In the genomic region with DNA sequence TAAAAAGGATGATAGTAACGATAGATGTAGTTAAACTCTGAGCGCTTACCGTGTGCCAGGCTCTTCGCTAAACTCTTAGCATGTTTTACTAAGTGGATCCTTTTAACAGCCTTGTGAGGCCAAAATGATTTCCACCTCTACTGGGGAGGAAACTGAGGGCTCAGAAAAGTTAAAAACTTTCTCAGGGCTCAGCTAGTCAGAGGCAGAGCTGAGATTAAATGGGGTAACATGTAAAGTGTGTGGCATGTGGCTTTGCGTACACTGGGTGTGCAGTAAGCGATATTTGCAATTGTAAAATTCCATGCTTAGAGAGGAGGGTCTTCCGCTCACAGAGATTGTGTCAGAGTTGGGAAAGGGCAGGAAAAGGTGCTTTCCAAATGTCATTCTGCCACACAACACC, we compare ENCODE assay signal across 8 cellular contexts. TPM values are rescaled to one million over a fixed set of nuclear protein-coding genes. Genes with fewer than 3 reads are reported as not detected.
DNase-seq lines count a peak whose midpoint lies in the region; ATAC-seq, FAIRE-seq and TF ChIP-seq lines count a peak whose summit lies in the region.

No MANE protein-coding gene starts in this region.

- H3K9me3 ChIP-seq in right atrium auricular region (no peaks in the 10 kb centered on the region), K562 (replicated peaks; ENCODE audit: control insufficient read depth, insufficient read depth, low read depth, low read length) (no peaks in the 10 kb centered on the region), mesodermal cell (ENCODE audit: control insufficient read depth, low read length) (no peaks in the 10 kb centered on the region)

- H3K4me1 ChIP-seq in right atrium auricular region (peaks cover 0 to 55% of the 10 kb centered on the region in 2 donors), K562 (replicated peaks in 1 of 2; ENCODE audit: control insufficient read depth in 2 of 2, insufficient read depth in 2 of 2, low read length in 2 of 2) (peaks cover 20 to 50% of the 10 kb centered on the region in 2 experiments; a peak in 4 of 5 replicates), mesodermal cell (ENCODE audit: control insufficient read depth, insufficient read depth, low read length, poor library complexity, severe bottlenecking) (peaks cover 37% of the 10 kb centered on the region)

- intact Hi-C loops in left cardiac atrium (cut with DNase I) = no loop called here
- intact Hi-C loops in K562 (cut with micrococcal nuclease) = no loop called here

- H3K36me3 ChIP-seq in right atrium auricular region (peaks cover 23% of the 10 kb centered on the region), K562 (ENCODE audit: control insufficient read depth, insufficient read depth, low read length) (peaks cover 72% of the 10 kb centered on the region), mesodermal cell (ENCODE audit: control insufficient read depth, insufficient read depth, low read length) (peaks cover 57% of the 10 kb centered on the region)

- H3K9me1 ChIP-seq in K562 (ENCODE audit: control insufficient read depth, insufficient read depth, low read length) = peaks cover 6% of the 10 kb centered on the region

- in situ Hi-C loops in K562 (cut with MboI) = no loop called here

- H3K27ac ChIP-seq in right atrium auricular region (no peak overlapping the region), K562 (ENCODE audit: extremely low read depth, low read depth, low read length) (peak overlapping the region; percentile 100), mesodermal cell (ENCODE audit: low read depth, low read length, severe bottlenecking) (no peak overlapping the region)

- no peak for TF ChIP-seq RAD21 in K562 (CRISPR knock-in tag; conservative IDR thresholded peaks at IDR 0.05 in 1 of 2, IDR thresholded peaks at IDR 0.05 in 1 of 2)

- H3K27me3 ChIP-seq in right atrium auricular region (no peaks in the 10 kb centered on the region), K562 (ENCODE audit: control insufficient read depth in 2 of 2, insufficient read depth in 2 of 2, low read length in 2 of 2) (no peaks in the 10 kb centered on the region)

- POLR2A ChIA-PET in K562 (lab: Yijun Ruan, JAX) = interaction anchor here (0.7 to 3.5 kb wide), 8 partner anchors 8 to 249 kb away, joined by 3 to 21 read pairs (median 7); a partner anchor contains a TSS

- no peak for FAIRE-seq in K562 (lab: Jason Lieb, UNC)

- no peak overlapping the region for H2AFZ ChIP-seq in K562 (ENCODE audit: low read depth, low read length)

- CTCF ChIA-PET in K562 (lab: Yijun Ruan, JAX; ENCODE audit: low intra/inter-chr PET ratio) = no interaction called here

- no TSS peak for BruUV-seq in K562 (replicated peaks; lab: Mats Ljungman, UMichigan)

- 5% methylated on average over 7 of the region's 7 CpGs for WGBS in K562 (ENCODE audit: insufficient coverage, low coverage, missing lambda C conversion rate)
- 77 to 84% methylated on average over 7 of the region's 7 CpGs for WGBS in mesodermal cell (ENCODE audit: insufficient coverage in 2 of 2), 2 experiments

- no peak for TF ChIP-seq EP300 in K562 (IDR thresholded peaks at IDR 0.05; ENCODE audit: low read length)

- ATAC-seq in left cardiac atrium (no peak), K562 (no peak), GM18867 (IDR thresholded peaks at IDR 0.05; ENCODE audit: unreplicated experiment) (no peak)

- H3K79me2 ChIP-seq in K562 (ENCODE audit: control insufficient read depth, insufficient read depth, low read length) = peaks cover 67% of the 10 kb centered on the region

- no peak for DNase-seq in right atrium auricular region (ENCODE audit: low spot score)
- no peak for DNase-seq in left cardiac atrium
- no peak for DNase-seq in K562 (ENCODE audit: extremely low read depth in 1 of 4, low spot score in 3 of 4)
- DNase-seq in stimulated activated naive CD4-positive, alpha-beta T cell (lab: John Stamatoyannopoulos, UW) = no peak
- DNase-seq in NCI-H510A treated with DMSO at 0.1 percent for 48 hours (lab: John Stamatoyannopoulos, UW) = no peak
- no peak for DNase-seq in inferior parietal cortex (ENCODE audit: extremely low spot score)

- peak overlapping the region; percentile 98 to 99 for H3K9ac ChIP-seq in K562 (ENCODE audit: insufficient read depth in 1 of 2, low read depth in 2 of 2, low read length in 2 of 2)

- TF ChIP-seq CTCF in right atrium auricular region (IDR thresholded peaks at IDR 0.05) = no peak
- TF ChIP-seq CTCF in K562 (IDR thresholded peaks at IDR 0.05 in 2 of 3, conservative IDR thresholded peaks at IDR 0.05 in 1 of 3; ENCODE audit: insufficient read depth in 2 of 3, low read depth in 1 of 3, low read length in 3 of 3) = no peak

- no peak for TF ChIP-seq POLR2A in K562 (conservative IDR thresholded peaks at IDR 0.05)

- H3K4me3 ChIP-seq in right atrium auricular region (peak overlapping the region; percentile 63 to 88), K562 (peak overlapping the region; percentile 70), mesodermal cell (ENCODE audit: extremely low read depth, insufficient read depth, low read length, poor library complexity, severe bottlenecking) (peak overlapping the region; percentile 99)

- H3K4me2 ChIP-seq in K562 (ENCODE audit: insufficient read depth, low read length) = peak overlapping the region; percentile 99

- H4K20me1 ChIP-seq in K562 (replicated peaks; ENCODE audit: control insufficient read depth, insufficient read depth, low read length) = peaks cover 46% of the 10 kb centered on the region

RNA-seq across cellular contexts. Expression of a gene that starts 1.7 kb away (rescaled TPM):
- total RNA-seq in right atrium auricular region (10 to 100 TPM; 39.0 to 61.0 TPM), left cardiac atrium (10 to 100 TPM; 82.4 to 87.5 TPM), K562 (2014; rRNA removed) (279 and 332 TPM in 2 replicates), K562 (2014; rRNA removed; fragmentation: Illumina TruSeq; extraction: Trizol) (36.8 and 58.9 TPM in 2 replicates), K562 (2015; rRNA removed; fragmentation: Illumina TruSeq; extraction: Trizol) (157 and 162 TPM in 2 replicates), K562 (2021) (304 and 321 TPM in 2 replicates)
- total RNA-seq in K562 (2011; cell fraction: chromatin; rRNA removed; ENCODE audit: low replicate concordance) = 193 and 483 TPM in 2 replicates
- 266 and 305 TPM in 2 replicates for total RNA-seq in K562 (2011; cell fraction: nucleolus; rRNA removed)
- total RNA-seq in K562 (2011; cell fraction: nucleoplasm; rRNA removed) = 221 and 225 TPM in 2 replicates
- polyA plus RNA-seq in K562 (2011; rRNA removed) (144 and 156 TPM in 2 replicates), K562 (2014; fragmentation: Illumina TruSeq; extraction: Trizol) (169 and 224 TPM in 2 replicates), K562 (2014; fragmentation: Nextera tagmentation; extraction: Ambion mirVana) (1 to 10 TPM; 3.0 to 4.4 TPM), K562 (2014; rRNA removed) (277 and 331 TPM in 2 replicates)
- polyA plus RNA-seq in K562 (2011; cell fraction: cytosol; rRNA removed) = 175 and 315 TPM in 2 replicates
- polyA plus RNA-seq in K562 (2011; cell fraction: nucleus; rRNA removed) = 395 and 527 TPM in 2 replicates
- polyA plus RNA-seq in K562 (2012) = 223 and 263 TPM in 2 replicates
- 42.9 and 75.8 TPM in 2 replicates for polyA minus RNA-seq in K562 (2011; rRNA and poly(A)+ RNA removed)
- 113 and 128 TPM in 2 replicates for polyA minus RNA-seq in K562 (2011; cell fraction: cytosol; rRNA and poly(A)+ RNA removed)
- polyA minus RNA-seq in K562 (2011; cell fraction: nucleus; rRNA and poly(A)+ RNA removed) = 91.7 and 99.0 TPM in 2 replicates
- 145 TPM for polyA plus RNA-seq in mesodermal cell (2013, experiment 1 of 2)
- polyA plus RNA-seq in mesodermal cell (2013, experiment 2 of 2) = 128 TPM

RNA-seq across cellular contexts. Expression of a gene that starts 8.5 kb away (rescaled TPM):
- 10 to 100 TPM; 19.1 to 30.0 TPM for total RNA-seq in right atrium auricular region
- total RNA-seq in left cardiac atrium = 10 to 100 TPM; 17.4 to 19.4 TPM
- total RNA-seq in K562 (2011; cell fraction: chromatin; rRNA removed; ENCODE audit: low replicate concordance) = 5.5 and 16.0 TPM in 2 replicates
- 17.5 and 18.3 TPM in 2 replicates for total RNA-seq in K562 (2011; cell fraction: nucleolus; rRNA removed)
- total RNA-seq in K562 (2011; cell fraction: nucleoplasm; rRNA removed) = 8.7 and 12.1 TPM in 2 replicates
- 17.8 and 21.9 TPM in 2 replicates for total RNA-seq in K562 (2014; rRNA removed)
- 4.2 and 7.0 TPM in 2 replicates for total RNA-seq in K562 (2014; rRNA removed; fragmentation: Illumina TruSeq; extraction: Trizol)
- 12.2 and 14.3 TPM in 2 replicates for total RNA-seq in K562 (2015; rRNA removed; fragmentation: Illumina TruSeq; extraction: Trizol)
- 27.5 and 28.2 TPM in 2 replicates for total RNA-seq in K562 (2021)
- polyA plus RNA-seq in K562 (2011; rRNA removed) = 7.6 and 11.2 TPM in 2 replicates
- 11.0 and 22.8 TPM in 2 replicates for polyA plus RNA-seq in K562 (2011; cell fraction: cytosol; rRNA removed)
- 16.4 and 27.9 TPM in 2 replicates for polyA plus RNA-seq in K562 (2011; cell fraction: nucleus; rRNA removed)
- polyA plus RNA-seq in K562 (2012) = 22.8 and 23.5 TPM in 2 replicates
- polyA plus RNA-seq in K562 (2014; fragmentation: Illumina TruSeq; extraction: Trizol) = 19.1 and 21.9 TPM in 2 replicates
- under 1 TPM in 1 of 2 experiments, not detected in 1; 0.10 TPM for polyA plus RNA-seq in K562 (2014; fragmentation: Nextera tagmentation; extraction: Ambion mirVana)
- polyA plus RNA-seq in K562 (2014; rRNA removed) = 24.1 and 25.9 TPM in 2 replicates
- polyA minus RNA-seq in K562 (2011; rRNA and poly(A)+ RNA removed) = 1.8 and 1.9 TPM in 2 replicates
- 7.2 and 12.6 TPM in 2 replicates for polyA minus RNA-seq in K562 (2011; cell fraction: cytosol; rRNA and poly(A)+ RNA removed)
- polyA minus RNA-seq in K562 (2011; cell fraction: nucleus; rRNA and poly(A)+ RNA removed) = 5.3 and 6.4 TPM in 2 replicates
- polyA plus RNA-seq in mesodermal cell (2013, experiment 1 of 2) = 16.0 TPM
- 13.4 TPM for polyA plus RNA-seq in mesodermal cell (2013, experiment 2 of 2)

RNA-seq across cellular contexts. Expression of a gene that starts 13.1 kb away (rescaled TPM):
- total RNA-seq in right atrium auricular region = 1 to 10 TPM; 7.5 to 8.6 TPM
- 1 to 10 TPM; 8.4 to 8.6 TPM for total RNA-seq in left cardiac atrium
- 8.2 and 21.8 TPM in 2 replicates for total RNA-seq in K562 (2011; cell fraction: chromatin; rRNA removed; ENCODE audit: low replicate concordance)
- 20.3 and 21.3 TPM in 2 replicates for total RNA-seq in K562 (2011; cell fraction: nucleolus; rRNA removed)
- 16.7 and 16.8 TPM in 2 replicates for total RNA-seq in K562 (2011; cell fraction: nucleoplasm; rRNA removed)
- 18.6 and 26.4 TPM in 2 replicates for total RNA-seq in K562 (2014; rRNA removed)
- 7.3 and 8.5 TPM in 2 replicates for total RNA-seq in K562 (2014; rRNA removed; fragmentation: Illumina TruSeq; extraction: Trizol)
- 8.6 and 11.0 TPM in 2 replicates for total RNA-seq in K562 (2015; rRNA removed; fragmentation: Illumina TruSeq; extraction: Trizol)
- total RNA-seq in K562 (2021) = 35.7 and 39.4 TPM in 2 replicates
- 15.4 and 26.0 TPM in 2 replicates for polyA plus RNA-seq in K562 (2011; rRNA removed)
- 30.9 and 47.7 TPM in 2 replicates for polyA plus RNA-seq in K562 (2011; cell fraction: cytosol; rRNA removed)
- 24.0 and 27.6 TPM in 2 replicates for polyA plus RNA-seq in K562 (2011; cell fraction: nucleus; rRNA removed)
- 19.0 and 47.4 TPM in 2 replicates for polyA plus RNA-seq in K562 (2012)
- 15.7 and 23.2 TPM in 2 replicates for polyA plus RNA-seq in K562 (2014; fragmentation: Illumina TruSeq; extraction: Trizol)
- polyA plus RNA-seq in K562 (2014; fragmentation: Nextera tagmentation; extraction: Ambion mirVana) = 1 to 10 TPM; 2.4 to 5.8 TPM
- 23.2 and 24.0 TPM in 2 replicates for polyA plus RNA-seq in K562 (2014; rRNA removed)
- polyA minus RNA-seq in K562 (2011; rRNA and poly(A)+ RNA removed) = 11.6 and 13.6 TPM in 2 replicates
- polyA minus RNA-seq in K562 (2011; cell fraction: cytosol; rRNA and poly(A)+ RNA removed) = 15.3 and 31.1 TPM in 2 replicates
- polyA minus RNA-seq in K562 (2011; cell fraction: nucleus; rRNA and poly(A)+ RNA removed) = 4.4 and 6.6 TPM in 2 replicates
- polyA plus RNA-seq in mesodermal cell (2013, experiment 1 of 2) = 55.6 TPM
- polyA plus RNA-seq in mesodermal cell (2013, experiment 2 of 2) = 47.0 TPM

RNA-seq across cellular contexts. Expression of a gene that starts 15.8 kb away (rescaled TPM):
- total RNA-seq in right atrium auricular region (10 to 100 TPM; 15.3 to 26.2 TPM), left cardiac atrium (10 to 100 TPM; 17.7 to 27.7 TPM), K562 (2014; rRNA removed) (13.9 and 24.4 TPM in 2 replicates), K562 (2014; rRNA removed; fragmentation: Illumina TruSeq; extraction: Trizol) (5.2 and 5.7 TPM in 2 replicates), K562 (2015; rRNA removed; fragmentation: Illumina TruSeq; extraction: Trizol) (6.0 and 6.8 TPM in 2 replicates), K562 (2021) (38.0 and 47.4 TPM in 2 replicates)
- total RNA-seq in K562 (2011; cell fraction: chromatin; rRNA removed; ENCODE audit: low replicate concordance) = 26.2 and 41.7 TPM in 2 replicates
- 16.2 and 20.0 TPM in 2 replicates for total RNA-seq in K562 (2011; cell fraction: nucleolus; rRNA removed)
- total RNA-seq in K562 (2011; cell fraction: nucleoplasm; rRNA removed) = 33.4 and 56.4 TPM in 2 replicates
- polyA plus RNA-seq in K562 (2011; rRNA removed) (5.0 and 7.7 TPM in 2 replicates), K562 (2014; fragmentation: Illumina TruSeq; extraction: Trizol) (12.7 and 15.5 TPM in 2 replicates), K562 (2014; fragmentation: Nextera tagmentation; extraction: Ambion mirVana) (1 to 10 TPM; 2.3 to 3.9 TPM), K562 (2014; rRNA removed) (25.2 and 30.8 TPM in 2 replicates)
- polyA plus RNA-seq in K562 (2011; cell fraction: cytosol; rRNA removed) = 10.9 and 21.1 TPM in 2 replicates
- polyA plus RNA-seq in K562 (2011; cell fraction: nucleus; rRNA removed) = 39.9 and 68.6 TPM in 2 replicates
- polyA plus RNA-seq in K562 (2012) = 41.5 and 62.4 TPM in 2 replicates
- 4.4 and 4.6 TPM in 2 replicates for polyA minus RNA-seq in K562 (2011; rRNA and poly(A)+ RNA removed)
- polyA minus RNA-seq in K562 (2011; cell fraction: cytosol; rRNA and poly(A)+ RNA removed) = 12.2 and 16.3 TPM in 2 replicates
- 7.3 and 8.8 TPM in 2 replicates for polyA minus RNA-seq in K562 (2011; cell fraction: nucleus; rRNA and poly(A)+ RNA removed)
- 37.5 TPM for polyA plus RNA-seq in mesodermal cell (2013, experiment 1 of 2)
- 29.0 TPM for polyA plus RNA-seq in mesodermal cell (2013, experiment 2 of 2)

RNA-seq across cellular contexts. Expression of a gene that starts 18.5 kb away (rescaled TPM):
- total RNA-seq in right atrium auricular region (100 to 1,000 TPM; 179 to 187 TPM), left cardiac atrium (100 to 1,000 TPM; 148 to 165 TPM), K562 (2014; rRNA removed) (25.4 and 33.8 TPM in 2 replicates), K562 (2014; rRNA removed; fragmentation: Illumina TruSeq; extraction: Trizol) (5.1 and 6.4 TPM in 2 replicates), K562 (2015; rRNA removed; fragmentation: Illumina TruSeq; extraction: Trizol) (12.7 and 14.6 TPM in 2 replicates), K562 (2021) (138 and 142 TPM in 2 replicates)
- 32.5 and 96.7 TPM in 2 replicates for total RNA-seq in K562 (2011; cell fraction: chromatin; rRNA removed; ENCODE audit: low replicate concordance)
- total RNA-seq in K562 (2011; cell fraction: nucleolus; rRNA removed) = 37.1 and 45.4 TPM in 2 replicates
- total RNA-seq in K562 (2011; cell fraction: nucleoplasm; rRNA removed) = 46.5 and 48.0 TPM in 2 replicates
- polyA plus RNA-seq in K562 (2011; rRNA removed) (11.3 and 22.8 TPM in 2 replicates), K562 (2014; fragmentation: Illumina TruSeq; extraction: Trizol) (14.9 and 33.1 TPM in 2 replicates), K562 (2014; fragmentation: Nextera tagmentation; extraction: Ambion mirVana) (under 1 TPM; 0.08 to 0.15 TPM), K562 (2014; rRNA removed) (44.7 and 47.2 TPM in 2 replicates)
- polyA plus RNA-seq in K562 (2011; cell fraction: cytosol; rRNA removed) = 17.5 and 44.0 TPM in 2 replicates
- 19.3 and 25.8 TPM in 2 replicates for polyA plus RNA-seq in K562 (2011; cell fraction: nucleus; rRNA removed)
- polyA plus RNA-seq in K562 (2012) = 56.6 and 92.1 TPM in 2 replicates
- polyA minus RNA-seq in K562 (2011; rRNA and poly(A)+ RNA removed) = 17.8 and 24.4 TPM in 2 replicates
- 57.1 and 83.4 TPM in 2 replicates for polyA minus RNA-seq in K562 (2011; cell fraction: cytosol; rRNA and poly(A)+ RNA removed)
- 8.9 and 16.7 TPM in 2 replicates for polyA minus RNA-seq in K562 (2011; cell fraction: nucleus; rRNA and poly(A)+ RNA removed)
- 94.2 TPM for polyA plus RNA-seq in mesodermal cell (2013, experiment 1 of 2)
- polyA plus RNA-seq in mesodermal cell (2013, experiment 2 of 2) = 82.7 TPM
